In the genomic region with DNA sequence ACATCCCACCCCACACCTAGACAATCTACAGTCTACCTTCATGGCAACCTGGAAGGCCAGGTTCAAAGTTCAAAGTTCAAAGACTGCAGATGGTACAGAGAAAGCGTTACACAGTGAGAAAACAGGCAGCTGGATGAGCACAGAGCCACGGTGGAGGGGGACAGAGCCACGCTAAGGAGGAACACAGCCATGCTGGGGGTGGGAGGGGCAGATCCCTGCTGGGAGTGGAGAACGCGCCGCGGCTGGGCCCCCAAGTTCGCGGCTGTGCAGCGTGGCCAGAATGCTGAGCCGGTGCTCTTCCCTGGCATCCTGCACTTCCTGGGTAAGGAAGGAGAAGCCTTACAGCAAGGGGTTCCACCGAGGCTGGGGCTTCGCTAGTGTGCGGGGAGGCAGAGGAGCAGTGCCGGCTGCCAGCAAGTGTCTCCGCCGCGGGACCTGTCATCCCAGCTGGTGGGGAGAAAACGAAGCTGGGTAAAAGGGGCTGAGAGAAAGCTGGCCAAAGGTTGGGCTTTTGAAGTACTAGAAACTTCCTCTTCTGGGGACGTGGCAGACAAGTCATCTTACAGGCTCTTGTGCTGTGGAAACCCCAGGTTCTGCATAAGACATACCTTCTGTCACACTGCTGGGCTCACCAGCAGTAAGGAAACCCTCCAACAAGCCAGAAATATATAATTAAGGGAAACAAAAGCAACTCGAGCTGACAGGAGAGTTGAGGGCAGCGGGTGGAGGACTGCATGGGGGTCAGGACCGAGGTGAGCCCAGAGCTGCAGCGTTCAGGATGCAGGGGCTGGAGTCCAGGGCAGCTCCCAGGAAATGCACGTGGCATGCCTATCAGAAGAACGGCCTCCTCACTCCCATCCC, we compare ENCODE assay signal across 9 cellular contexts.
A peak's percentile ranks its signal among the peaks of the same experiment; 100 is the strongest.
DNase-seq lines count a peak whose midpoint lies in the region; ATAC-seq and TF ChIP-seq lines count a peak whose summit lies in the region.
"Had no signal": no experiment of that assay in that cellular context is flagged by ENCODE, and none has a peak within 500 bp of the region (broad histone marks: within the 10 kb centered on the region; RNA-seq: fewer than 3 reads in every experiment).

No MANE protein-coding gene starts in this region.

- no peak for TF ChIP-seq CTCF in left lung (IDR thresholded peaks at IDR 0.05)
- no peak for TF ChIP-seq CTCF in tibial artery (IDR thresholded peaks at IDR 0.05)

- ATAC-seq in activated CD8-positive, alpha-beta memory T cell treated with anti-CD3 and anti-CD28 coated beads, Interleukin-2, amount 10 ng/mL, durations not matched to agents 7 days and 5 days: peak; percentile 20
- ATAC-seq in left lung (peak; percentile 59), GM18870 (IDR thresholded peaks at IDR 0.05; ENCODE audit: unreplicated experiment) (no peak), HG03521 (IDR thresholded peaks at IDR 0.05; ENCODE audit: unreplicated experiment) (no peak), GM19035 (IDR thresholded peaks at IDR 0.05; ENCODE audit: unreplicated experiment) (no peak)

- H3K36me3 Mint-ChIP-seq in activated CD8-positive, alpha-beta memory T cell treated with anti-CD3 and anti-CD28 coated beads, Interleukin-2, amount 10 ng/mL, durations not matched to agents 7 days and 5 days: peaks cover 10% of the 10 kb centered on the region
- peaks cover 8% of the 10 kb centered on the region for H3K36me3 Mint-ChIP-seq in activated T-helper 2 cell treated with anti-CD3 and anti-CD28 coated beads, Interferon-gamma antibody, Interleukin-2, Interleukin-4, amounts not matched to agents 10 μg/mL and 5 μg/mL and 100 μg/mL, durations not matched to agents 14 hours and 24 hours and 36 hours (ENCODE audit: low read depth)

- peak; percentile 58 for DNase-seq in activated CD8-positive, alpha-beta memory T cell treated with anti-CD3 and anti-CD28 coated beads, Interleukin-2, amount 10 ng/mL, durations not matched to agents 7 days and 5 days
- no peak for DNase-seq in activated CD8-positive, alpha-beta memory T cell treated with anti-CD3 and anti-CD28 coated beads for 24 hours
- DNase-seq in activated T-helper 2 cell treated with anti-CD3 and anti-CD28 coated beads, Interferon-gamma antibody, Interleukin-2, Interleukin-4, amounts not matched to agents 10 μg/mL and 5 μg/mL and 100 μg/mL, durations not matched to agents 14 hours and 24 hours and 36 hours (ENCODE audit: low spot score): no peak
- DNase-seq in left lung (peak; percentile 41 to 81), tibial artery (peak; percentile 18 to 48)
- DNase-seq: effector CD8-positive, alpha-beta T cell had no signal

- H3K4me1 Mint-ChIP-seq in activated CD8-positive, alpha-beta memory T cell treated with anti-CD3 and anti-CD28 coated beads, Interleukin-2, amount 10 ng/mL, durations not matched to agents 7 days and 5 days: peaks cover 58% of the 10 kb centered on the region
- H3K4me1 Mint-ChIP-seq in activated T-helper 2 cell treated with anti-CD3 and anti-CD28 coated beads, Interferon-gamma antibody, Interleukin-2, Interleukin-4, amounts not matched to agents 10 μg/mL and 5 μg/mL and 100 μg/mL, durations not matched to agents 14 hours and 24 hours and 36 hours (ENCODE audit: low read depth): peaks cover 50% of the 10 kb centered on the region

- no peaks in the 10 kb centered on the region for H3K9me3 Mint-ChIP-seq in activated CD8-positive, alpha-beta memory T cell treated with anti-CD3 and anti-CD28 coated beads, Interleukin-2, amount 10 ng/mL, durations not matched to agents 7 days and 5 days (ENCODE audit: low read depth)
- H3K9me3 Mint-ChIP-seq in activated T-helper 2 cell treated with anti-CD3 and anti-CD28 coated beads, Interferon-gamma antibody, Interleukin-2, Interleukin-4, amounts not matched to agents 10 μg/mL and 5 μg/mL and 100 μg/mL, durations not matched to agents 14 hours and 24 hours and 36 hours: no peaks in the 10 kb centered on the region

- H3K4me3 Mint-ChIP-seq in activated CD8-positive, alpha-beta memory T cell treated with anti-CD3 and anti-CD28 coated beads, Interleukin-2, amount 10 ng/mL, durations not matched to agents 7 days and 5 days: peak overlapping the region; percentile 60
- H3K4me3 Mint-ChIP-seq in activated T-helper 2 cell treated with anti-CD3 and anti-CD28 coated beads, Interferon-gamma antibody, Interleukin-2, Interleukin-4, amounts not matched to agents 10 μg/mL and 5 μg/mL and 100 μg/mL, durations not matched to agents 14 hours and 24 hours and 36 hours (ENCODE audit: low read depth): peak overlapping the region; percentile 62

- H3K27me3 Mint-ChIP-seq in activated CD8-positive, alpha-beta memory T cell treated with anti-CD3 and anti-CD28 coated beads, Interleukin-2, amount 10 ng/mL, durations not matched to agents 7 days and 5 days: peaks cover 5% of the 10 kb centered on the region
- no peaks in the 10 kb centered on the region for H3K27me3 Mint-ChIP-seq in activated T-helper 2 cell treated with anti-CD3 and anti-CD28 coated beads, Interferon-gamma antibody, Interleukin-2, Interleukin-4, amounts not matched to agents 10 μg/mL and 5 μg/mL and 100 μg/mL, durations not matched to agents 14 hours and 24 hours and 36 hours (ENCODE audit: low read depth)

- H3K9me3 ChIP-seq in left lung (no peaks in the 10 kb centered on the region), tibial artery (no peaks in the 10 kb centered on the region)

- peak overlapping the region in 1 of 2 donors; percentile 10 for H3K4me3 ChIP-seq in left lung
- no peak overlapping the region for H3K4me3 ChIP-seq in tibial artery

- H3K27ac Mint-ChIP-seq in activated CD8-positive, alpha-beta memory T cell treated with anti-CD3 and anti-CD28 coated beads, Interleukin-2, amount 10 ng/mL, durations not matched to agents 7 days and 5 days: peak overlapping the region; percentile 86
- H3K27ac Mint-ChIP-seq in activated T-helper 2 cell treated with anti-CD3 and anti-CD28 coated beads, Interferon-gamma antibody, Interleukin-2, Interleukin-4, amounts not matched to agents 10 μg/mL and 5 μg/mL and 100 μg/mL, durations not matched to agents 14 hours and 24 hours and 36 hours: peak overlapping the region; percentile 75

- intact Hi-C loops in activated T-helper 2 cell treated with anti-CD3 and anti-CD28 coated beads, Interferon-gamma antibody, Interleukin-2, Interleukin-4, amounts not matched to agents 10 μg/mL and 5 μg/mL and 100 μg/mL, durations not matched to agents 14 hours and 24 hours and 36 hours (cut with micrococcal nuclease): loop anchor here (5.0 kb wide), 1 partner anchor 117 kb away; a partner anchor contains a TSS
- intact Hi-C loops in left lung (cut with DNase I): no loop called here
- intact Hi-C loops in tibial artery (cut with DNase I; ENCODE audit: low total_unique reads): no loop called here

- H3K36me3 ChIP-seq in left lung: no peaks in the 10 kb centered on the region
- H3K36me3 ChIP-seq in tibial artery: no peaks in the 10 kb centered on the region

- H3K27ac ChIP-seq in left lung: peak overlapping the region; percentile 17 to 85
- H3K27ac ChIP-seq in tibial artery: no peak overlapping the region

- H3K27me3 ChIP-seq in left lung: no peaks in the 10 kb centered on the region
- no peaks in the 10 kb centered on the region for H3K27me3 ChIP-seq in tibial artery

- CTCF ChIA-PET in activated CD8-positive, alpha-beta memory T cell treated with anti-CD3 and anti-CD28 coated beads, Interleukin-2, amount 10 ng/mL, durations not matched to agents 7 days and 5 days (lab: Charles Lee): interaction anchor here (1.0 to 5.1 kb wide), 5 partner anchors 10 to 85 kb away, joined by 3 to 24 read pairs (median 7); no protein-coding TSS in a partner anchor

- H3K4me1 ChIP-seq in left lung (peaks cover 14 to 55% of the 10 kb centered on the region in 2 donors), tibial artery (peaks cover 0 to 5% (median 5%) of the 10 kb centered on the region in 4 donors)

Comparison
In these comparisons a context has a peak if more than half of its experiments do, and no peak if none do; other contexts are left out.
1. DNase-seq: peak in activated CD8-positive, alpha-beta memory T cell treated with anti-CD3 and anti-CD28 coated beads, Interleukin-2, amount 10 ng/mL, durations not matched to agents 7 days and 5 days (single experiment), left lung (2 of 2) and tibial artery (2 of 2); none in activated CD8-positive, alpha-beta memory T cell treated with anti-CD3 and anti-CD28 coated beads for 24 hours (single experiment) and activated T-helper 2 cell treated with anti-CD3 and anti-CD28 coated beads, Interferon-gamma antibody, Interleukin-2, Interleukin-4, amounts not matched to agents 10 μg/mL and 5 μg/mL and 100 μg/mL, durations not matched to agents 14 hours and 24 hours and 36 hours (single experiment).
2. ATAC-seq: peak in activated CD8-positive, alpha-beta memory T cell treated with anti-CD3 and anti-CD28 coated beads, Interleukin-2, amount 10 ng/mL, durations not matched to agents 7 days and 5 days (single experiment) and left lung (single experiment); none in GM18870 (single experiment), HG03521 (single experiment) and GM19035 (single experiment).
3. H3K27ac ChIP-seq: peak in left lung (2 of 2); none in tibial artery (0 of 2).